Comparison of ENCODE assay signal across 9 cellular contexts in the genomic region with DNA sequence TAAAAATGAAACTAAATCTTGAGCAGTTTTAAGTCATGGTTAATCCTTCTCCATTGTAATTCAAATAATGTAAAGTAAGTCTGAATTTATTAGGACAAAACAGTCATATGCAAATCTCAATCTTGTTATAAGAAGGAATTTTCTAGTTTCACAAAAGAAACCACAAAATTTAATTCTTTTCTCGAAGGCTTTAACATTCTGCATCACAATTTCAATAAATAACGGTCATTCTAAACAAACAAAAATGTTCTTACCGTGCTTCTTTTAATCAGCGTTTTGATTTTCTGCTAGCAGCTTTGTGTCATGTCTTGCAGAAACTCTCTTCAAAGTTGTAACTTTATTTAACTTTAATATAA. TPM values are rescaled to one million over a fixed set of nuclear protein-coding genes. Genes with fewer than 3 reads are reported as not detected.
DNase-seq lines count a peak whose midpoint lies in the region; ATAC-seq and TF ChIP-seq lines count a peak whose summit lies in the region.
"Had no signal": no experiment of that assay in that cellular context is flagged by ENCODE, and none has a peak within 500 bp of the region (broad histone marks: within the 10 kb centered on the region; RNA-seq: fewer than 3 reads in every experiment).

No MANE protein-coding gene starts in this region.

- H3K9me3 ChIP-seq in thyroid gland = no peaks in the 10 kb centered on the region

- no peaks in the 10 kb centered on the region for H3K27me3 ChIP-seq in thyroid gland

- H3K4me3 ChIP-seq in lower leg skin (ENCODE audit: low read depth, poor library complexity, severe bottlenecking) = peak overlapping the region; percentile 14
- peak overlapping the region in 2 of 3 donors; percentile 27 to 61 for H3K4me3 ChIP-seq in thyroid gland (replicated peaks in 1 of 3)

- H3K4me1 ChIP-seq in thyroid gland = no peaks in the 10 kb centered on the region

- H3K9me3 Mint-ChIP-seq in activated T-cell treated with anti-CD3 and anti-CD28 coated beads, Interleukin-2, amount 50 U/mL, for 4 hours = peaks cover under 1% of the 10 kb centered on the region
- H3K9me3 Mint-ChIP-seq in activated naive CD8-positive, alpha-beta T cell treated with anti-CD3 and anti-CD28 coated beads for 36 hours = peaks cover 4% of the 10 kb centered on the region

- DNase-seq in activated T-cell treated with anti-CD3 and anti-CD28 coated beads, Interleukin-2, amount 50 U/mL, for 4 hours = no peak
- DNase-seq in activated T-cell treated with anti-CD3 and anti-CD28 coated beads, Interleukin-2, amount 50 U/mL, for 48 hours = no peak
- DNase-seq in activated naive CD8-positive, alpha-beta T cell treated with anti-CD3 and anti-CD28 coated beads for 36 hours = no peak
- DNase-seq in lower leg skin (ENCODE audit: low spot score in 2 of 2) (no peak), thyroid gland (no peak), OCI-M2 (lab: John Stamatoyannopoulos, UW; ENCODE audit: unreplicated experiment) (no peak)
- DNase-seq in stimulated activated CD4-positive, alpha-beta T cell treated with anti-CD3 and anti-CD28 coated beads, Interleukin-12 subunit alpha, Interleukin-12 subunit beta, amount 100 ng/mL, for 4 hours = no peak
- DNase-seq: activated gamma-delta T cell had no signal

- peak overlapping the region; percentile 91 for H3K4me3 Mint-ChIP-seq in activated T-cell treated with anti-CD3 and anti-CD28 coated beads, Interleukin-2, amount 50 U/mL, for 4 hours
- peak overlapping the region; percentile 87 for H3K4me3 Mint-ChIP-seq in activated naive CD8-positive, alpha-beta T cell treated with anti-CD3 and anti-CD28 coated beads for 36 hours

- no peaks in the 10 kb centered on the region for H3K36me3 ChIP-seq in thyroid gland

- no peak for ATAC-seq in activated T-cell treated with anti-CD3 and anti-CD28 coated beads, Interleukin-2, amount 50 U/mL, for 4 hours
- no peak for ATAC-seq in GM18861 (IDR thresholded peaks at IDR 0.05; ENCODE audit: unreplicated experiment)

- peak overlapping the region; percentile 99 for H3K27ac Mint-ChIP-seq in activated naive CD8-positive, alpha-beta T cell treated with anti-CD3 and anti-CD28 coated beads for 36 hours

- H3K4me1 Mint-ChIP-seq in activated T-cell treated with anti-CD3 and anti-CD28 coated beads, Interleukin-2, amount 50 U/mL, for 4 hours (ENCODE audit: low read depth) = peaks cover 34% of the 10 kb centered on the region
- peaks cover 37% of the 10 kb centered on the region for H3K4me1 Mint-ChIP-seq in activated naive CD8-positive, alpha-beta T cell treated with anti-CD3 and anti-CD28 coated beads for 36 hours

- peaks cover 6% of the 10 kb centered on the region for H3K36me3 Mint-ChIP-seq in activated T-cell treated with anti-CD3 and anti-CD28 coated beads, Interleukin-2, amount 50 U/mL, for 4 hours (ENCODE audit: insufficient read depth)
- H3K36me3 Mint-ChIP-seq in activated naive CD8-positive, alpha-beta T cell treated with anti-CD3 and anti-CD28 coated beads for 36 hours = peaks cover 13% of the 10 kb centered on the region

- TF ChIP-seq POLR2A in lower leg skin (IDR thresholded peaks at IDR 0.05) (no peak), thyroid gland (IDR thresholded peaks at IDR 0.05) (no peak)

- peak overlapping the region; percentile 70 to 94 (median 79) for H3K27ac ChIP-seq in thyroid gland

- intact Hi-C loops in lower leg skin (cut with DNase I; ENCODE audit: low total_unique reads) (no loop called here), thyroid gland (cut with DNase I) (no loop called here)

- H3K27me3 Mint-ChIP-seq in activated T-cell treated with anti-CD3 and anti-CD28 coated beads, Interleukin-2, amount 50 U/mL, for 4 hours (ENCODE audit: low read depth) = no peaks in the 10 kb centered on the region
- no peaks in the 10 kb centered on the region for H3K27me3 Mint-ChIP-seq in activated naive CD8-positive, alpha-beta T cell treated with anti-CD3 and anti-CD28 coated beads for 36 hours

- TF ChIP-seq CTCF in lower leg skin (IDR thresholded peaks at IDR 0.05) (no peak), thyroid gland (IDR thresholded peaks at IDR 0.05) (no peak)

- WGBS in lower leg skin, 2 donors = 15 to 20% methylated on average over 4 of the region's 4 CpGs
- WGBS in thyroid gland, 2 donors = 50 to 57% methylated on average over 4 of the region's 4 CpGs

RNA-seq across cellular contexts. Expression of a gene that starts 0.2 kb away (rescaled TPM):
- total RNA-seq in activated T-cell treated with anti-CD3 and anti-CD28 coated beads, Interleukin-2, amount 50 U/mL, for 4 hours = 10 to 100 TPM in 1 of 3 donors, 1 to 10 TPM in 2; 8.4 to 13.7 (median 8.9) TPM
- 10 to 100 TPM; 21.1 to 25.6 TPM for total RNA-seq in activated naive CD8-positive, alpha-beta T cell treated with anti-CD3 and anti-CD28 coated beads for 36 hours
- total RNA-seq in lower leg skin (10 to 100 TPM; 52.3 to 90.6 (median 81.9) TPM), thyroid gland (10 to 100 TPM in 3 of 4 donors, 1 to 10 TPM in 1; 7.3 to 25.2 (median 16.7) TPM)

RNA-seq across cellular contexts. Expression of a gene that starts 12.4 kb away (rescaled TPM):
- total RNA-seq in activated T-cell treated with anti-CD3 and anti-CD28 coated beads, Interleukin-2, amount 50 U/mL, for 4 hours = not detected
- total RNA-seq in activated naive CD8-positive, alpha-beta T cell treated with anti-CD3 and anti-CD28 coated beads for 36 hours = not detected
- total RNA-seq in lower leg skin (not detected), thyroid gland (not detected)

RNA-seq across cellular contexts. Expression of a gene that starts 41.6 kb away (rescaled TPM):
- total RNA-seq in activated T-cell treated with anti-CD3 and anti-CD28 coated beads, Interleukin-2, amount 50 U/mL, for 4 hours = not detected
- not detected for total RNA-seq in activated naive CD8-positive, alpha-beta T cell treated with anti-CD3 and anti-CD28 coated beads for 36 hours
- total RNA-seq in lower leg skin (under 1 TPM in 1 of 4 donors, not detected in 3; 0.27 TPM), thyroid gland (1 to 10 TPM in 1 of 4 donors, under 1 TPM in 1, not detected in 2; 0.78 to 1.0 TPM)
